ENCODE assay signal across 1 cellular context in the genomic region with DNA sequence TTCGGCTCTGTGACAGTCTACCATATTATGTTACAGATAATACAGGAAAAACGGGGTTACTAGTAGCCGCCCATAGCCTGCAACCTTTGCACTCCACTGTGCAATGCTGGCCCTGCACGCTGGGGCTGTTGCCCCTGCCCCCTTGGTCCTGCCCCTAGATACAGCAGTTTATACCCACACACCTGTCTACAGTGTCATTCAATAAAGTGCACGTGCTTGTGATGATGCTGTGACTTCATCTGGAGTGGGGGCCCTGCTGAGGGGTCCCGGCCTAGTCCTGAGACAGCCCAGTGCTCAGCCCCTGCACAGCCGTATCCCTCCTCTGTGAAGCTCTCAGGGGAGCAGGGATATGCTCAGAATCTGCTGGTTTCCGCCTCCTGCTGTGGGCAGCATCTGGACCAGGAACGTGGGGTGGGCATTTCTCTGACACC.
TF ChIP-seq lines count a peak whose summit lies in the region.

No MANE protein-coding gene starts in this region.

TF ChIP-seq in GM12878, 131 proteins besides CTCF, POLR2A, EP300 and RAD21:
- peak; percentile 53 for TF ChIP-seq HDAC6 (IDR thresholded peaks at IDR 0.05; ENCODE audit: unreplicated experiment)
- TF ChIP-seq NFXL1 (IDR thresholded peaks at IDR 0.05; ENCODE audit: borderline replicate concordance): no peak
- TF ChIP-seq SP1 (IDR thresholded peaks at IDR 0.05; ENCODE audit: low read depth, low read length): no peak
- peak; percentile 45 to 72; a peak in 3 of 4 replicates for TF ChIP-seq BHLHE40 (IDR thresholded peaks at IDR 0.05; ENCODE audit: borderline replicate concordance in 1 of 2, low read depth in 2 of 2, low read length in 1 of 2)
- TF ChIP-seq, protein P1, sequence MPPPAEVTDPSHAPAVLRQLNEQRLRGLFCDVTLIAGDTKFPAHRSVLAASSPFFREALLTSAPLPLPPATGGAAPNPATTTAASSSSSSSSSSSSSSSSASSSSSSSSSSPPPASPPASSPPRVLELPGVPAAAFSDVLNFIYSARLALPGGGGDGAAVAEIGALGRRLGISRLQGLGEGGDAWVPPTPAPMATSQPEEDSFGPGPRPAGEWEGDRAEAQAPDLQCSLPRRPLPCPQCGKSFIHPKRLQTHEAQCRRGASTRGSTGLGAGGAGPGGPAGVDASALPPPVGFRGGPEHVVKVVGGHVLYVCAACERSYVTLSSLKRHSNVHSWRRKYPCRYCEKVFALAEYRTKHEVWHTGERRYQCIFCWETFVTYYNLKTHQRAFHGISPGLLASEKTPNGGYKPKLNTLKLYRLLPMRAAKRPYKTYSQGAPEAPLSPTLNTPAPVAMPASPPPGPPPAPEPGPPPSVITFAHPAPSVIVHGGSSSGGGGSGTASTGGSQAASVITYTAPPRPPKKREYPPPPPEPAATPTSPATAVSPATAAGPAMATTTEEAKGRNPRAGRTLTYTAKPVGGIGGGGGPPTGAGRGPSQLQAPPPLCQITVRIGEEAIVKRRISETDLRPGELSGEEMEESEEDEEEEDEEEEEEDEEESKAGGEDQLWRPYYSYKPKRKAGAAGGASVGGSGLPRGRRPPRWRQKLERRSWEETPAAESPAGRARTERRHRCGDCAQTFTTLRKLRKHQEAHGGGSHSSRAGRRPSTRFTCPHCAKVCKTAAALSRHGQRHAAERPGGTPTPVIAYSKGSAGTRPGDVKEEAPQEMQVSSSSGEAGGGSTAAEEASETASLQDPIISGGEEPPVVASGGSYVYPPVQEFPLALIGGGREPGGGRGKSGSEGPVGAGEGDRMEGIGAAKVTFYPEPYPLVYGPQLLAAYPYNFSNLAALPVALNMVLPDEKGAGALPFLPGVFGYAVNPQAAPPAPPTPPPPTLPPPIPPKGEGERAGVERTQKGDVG (CRISPR knock-in tag; IDR thresholded peaks at IDR 0.05): no peak
- TF ChIP-seq GATAD2B (conservative IDR thresholded peaks at IDR 0.05; ENCODE audit: low read depth): 0 out of 2 replicates have a peak, but pooled peaks have one; percentile 21
- TF ChIP-seq, protein P2, sequence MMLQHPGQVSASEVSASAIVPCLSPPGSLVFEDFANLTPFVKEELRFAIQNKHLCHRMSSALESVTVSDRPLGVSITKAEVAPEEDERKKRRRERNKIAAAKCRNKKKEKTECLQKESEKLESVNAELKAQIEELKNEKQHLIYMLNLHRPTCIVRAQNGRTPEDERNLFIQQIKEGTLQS (IDR thresholded peaks at IDR 0.05; ENCODE audit: borderline replicate concordance, extremely low read depth, low read depth, low read length): no peak
- TF ChIP-seq, protein P3, sequence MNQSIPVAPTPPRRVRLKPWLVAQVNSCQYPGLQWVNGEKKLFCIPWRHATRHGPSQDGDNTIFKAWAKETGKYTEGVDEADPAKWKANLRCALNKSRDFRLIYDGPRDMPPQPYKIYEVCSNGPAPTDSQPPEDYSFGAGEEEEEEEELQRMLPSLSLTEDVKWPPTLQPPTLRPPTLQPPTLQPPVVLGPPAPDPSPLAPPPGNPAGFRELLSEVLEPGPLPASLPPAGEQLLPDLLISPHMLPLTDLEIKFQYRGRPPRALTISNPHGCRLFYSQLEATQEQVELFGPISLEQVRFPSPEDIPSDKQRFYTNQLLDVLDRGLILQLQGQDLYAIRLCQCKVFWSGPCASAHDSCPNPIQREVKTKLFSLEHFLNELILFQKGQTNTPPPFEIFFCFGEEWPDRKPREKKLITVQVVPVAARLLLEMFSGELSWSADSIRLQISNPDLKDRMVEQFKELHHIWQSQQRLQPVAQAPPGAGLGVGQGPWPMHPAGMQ (IDR thresholded peaks at IDR 0.05; ENCODE audit: borderline replicate concordance): no peak
- TF ChIP-seq, protein P4, sequence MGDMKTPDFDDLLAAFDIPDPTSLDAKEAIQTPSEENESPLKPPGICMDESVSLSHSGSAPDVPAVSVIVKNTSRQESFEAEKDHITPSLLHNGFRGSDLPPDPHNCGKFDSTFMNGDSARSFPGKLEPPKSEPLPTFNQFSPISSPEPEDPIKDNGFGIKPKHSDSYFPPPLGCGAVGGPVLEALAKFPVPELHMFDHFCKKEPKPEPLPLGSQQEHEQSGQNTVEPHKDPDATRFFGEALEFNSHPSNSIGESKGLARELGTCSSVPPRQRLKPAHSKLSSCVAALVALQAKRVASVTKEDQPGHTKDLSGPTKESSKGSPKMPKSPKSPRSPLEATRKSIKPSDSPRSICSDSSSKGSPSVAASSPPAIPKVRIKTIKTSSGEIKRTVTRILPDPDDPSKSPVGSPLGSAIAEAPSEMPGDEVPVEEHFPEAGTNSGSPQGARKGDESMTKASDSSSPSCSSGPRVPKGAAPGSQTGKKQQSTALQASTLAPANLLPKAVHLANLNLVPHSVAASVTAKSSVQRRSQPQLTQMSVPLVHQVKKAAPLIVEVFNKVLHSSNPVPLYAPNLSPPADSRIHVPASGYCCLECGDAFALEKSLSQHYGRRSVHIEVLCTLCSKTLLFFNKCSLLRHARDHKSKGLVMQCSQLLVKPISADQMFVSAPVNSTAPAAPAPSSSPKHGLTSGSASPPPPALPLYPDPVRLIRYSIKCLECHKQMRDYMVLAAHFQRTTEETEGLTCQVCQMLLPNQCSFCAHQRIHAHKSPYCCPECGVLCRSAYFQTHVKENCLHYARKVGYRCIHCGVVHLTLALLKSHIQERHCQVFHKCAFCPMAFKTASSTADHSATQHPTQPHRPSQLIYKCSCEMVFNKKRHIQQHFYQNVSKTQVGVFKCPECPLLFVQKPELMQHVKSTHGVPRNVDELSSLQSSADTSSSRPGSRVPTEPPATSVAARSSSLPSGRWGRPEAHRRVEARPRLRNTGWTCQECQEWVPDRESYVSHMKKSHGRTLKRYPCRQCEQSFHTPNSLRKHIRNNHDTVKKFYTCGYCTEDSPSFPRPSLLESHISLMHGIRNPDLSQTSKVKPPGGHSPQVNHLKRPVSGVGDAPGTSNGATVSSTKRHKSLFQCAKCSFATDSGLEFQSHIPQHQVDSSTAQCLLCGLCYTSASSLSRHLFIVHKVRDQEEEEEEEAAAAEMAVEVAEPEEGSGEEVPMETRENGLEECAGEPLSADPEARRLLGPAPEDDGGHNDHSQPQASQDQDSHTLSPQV (IDR thresholded peaks at IDR 0.05): no peak
- TF ChIP-seq, protein P5, sequence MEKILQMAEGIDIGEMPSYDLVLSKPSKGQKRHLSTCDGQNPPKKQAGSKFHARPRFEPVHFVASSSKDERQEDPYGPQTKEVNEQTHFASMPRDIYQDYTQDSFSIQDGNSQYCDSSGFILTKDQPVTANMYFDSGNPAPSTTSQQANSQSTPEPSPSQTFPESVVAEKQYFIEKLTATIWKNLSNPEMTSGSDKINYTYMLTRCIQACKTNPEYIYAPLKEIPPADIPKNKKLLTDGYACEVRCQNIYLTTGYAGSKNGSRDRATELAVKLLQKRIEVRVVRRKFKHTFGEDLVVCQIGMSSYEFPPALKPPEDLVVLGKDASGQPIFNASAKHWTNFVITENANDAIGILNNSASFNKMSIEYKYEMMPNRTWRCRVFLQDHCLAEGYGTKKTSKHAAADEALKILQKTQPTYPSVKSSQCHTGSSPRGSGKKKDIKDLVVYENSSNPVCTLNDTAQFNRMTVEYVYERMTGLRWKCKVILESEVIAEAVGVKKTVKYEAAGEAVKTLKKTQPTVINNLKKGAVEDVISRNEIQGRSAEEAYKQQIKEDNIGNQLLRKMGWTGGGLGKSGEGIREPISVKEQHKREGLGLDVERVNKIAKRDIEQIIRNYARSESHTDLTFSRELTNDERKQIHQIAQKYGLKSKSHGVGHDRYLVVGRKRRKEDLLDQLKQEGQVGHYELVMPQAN (conservative IDR thresholded peaks at IDR 0.05): 0 out of 2 replicates have a peak, but pooled peaks have one; percentile 35
TF ChIP-seq in GM12878: peak in this region for 4.
